ENCODE assay signal across 1 cellular context in the genomic region with DNA sequence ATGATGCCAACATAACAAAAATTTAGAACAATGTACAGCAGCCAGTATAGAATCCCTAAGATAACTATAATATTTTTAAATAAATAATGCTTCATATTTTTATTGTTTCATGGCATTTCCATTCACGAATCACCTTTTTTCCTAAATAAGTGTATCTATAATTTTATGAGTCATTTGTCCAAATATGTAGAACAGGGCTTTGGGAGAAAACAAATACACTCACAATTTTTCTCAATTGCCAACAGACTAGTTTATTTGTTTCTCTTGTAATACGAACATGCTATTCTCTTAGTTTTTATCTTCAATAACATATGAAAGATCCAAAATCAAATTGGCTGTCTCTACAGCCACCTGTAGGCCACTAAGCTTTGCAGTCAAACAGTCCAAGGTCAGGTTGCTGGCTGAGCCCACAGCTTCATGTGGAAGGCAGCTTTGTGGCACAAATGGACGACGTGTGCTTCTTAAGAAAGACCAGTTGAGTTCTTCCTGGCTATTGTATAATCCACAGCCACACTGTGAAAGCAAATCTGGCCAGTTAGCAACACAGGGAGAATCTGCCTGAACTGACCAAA.
A peak's percentile ranks its signal among the peaks of the same experiment; 100 is the strongest.
TF ChIP-seq lines count a peak whose summit lies in the region.

No MANE protein-coding gene starts in this region.

TF ChIP-seq in HepG2, 621 proteins besides CTCF, POLR2A, EP300 and RAD21:
- TF ChIP-seq SAFB2 (CRISPR knock-in tag; IDR thresholded peaks at IDR 0.05; ENCODE audit: borderline replicate concordance, low read depth) (no peak), PHF8 (CRISPR knock-in tag; IDR thresholded peaks at IDR 0.05) (0 out of 2 replicates have a peak, but pooled peaks have one; percentile 20), PPARG (CRISPR knock-in tag; conservative IDR thresholded peaks at IDR 0.05) (0 out of 2 replicates have a peak, but pooled peaks have one; percentile 20), STAG1 (CRISPR knock-in tag; IDR thresholded peaks at IDR 0.05) (peak; percentile 74), GABPB1 (CRISPR knock-in tag; IDR thresholded peaks at IDR 0.05) (no peak), SMC3 (IDR thresholded peaks at IDR 0.05; ENCODE audit: low read length) (peak; percentile 32; the same call in 1 of the 2 replicates), RFX5 (IDR thresholded peaks at IDR 0.05; ENCODE audit: low read depth, low read length) (no peak), SMARCE1 (IDR thresholded peaks at IDR 0.05; ENCODE audit: borderline replicate concordance) (no peak), ZSCAN21 (CRISPR knock-in tag; IDR thresholded peaks at IDR 0.05; ENCODE audit: borderline replicate concordance) (no peak), SALL2 (CRISPR knock-in tag; IDR thresholded peaks at IDR 0.05) (no peak), TOPORS (CRISPR knock-in tag; IDR thresholded peaks at IDR 0.05) (0 out of 2 replicates have a peak, but pooled peaks have one; percentile 52), ZNF792 (CRISPR knock-in tag; IDR thresholded peaks at IDR 0.05) (no peak), ZNF33B (CRISPR knock-in tag; IDR thresholded peaks at IDR 0.05) (no peak), BRCA1 (CRISPR knock-in tag; IDR thresholded peaks at IDR 0.05) (no peak), ZNF251 (CRISPR knock-in tag; IDR thresholded peaks at IDR 0.05) (no peak), ZMYM4 (CRISPR knock-in tag; IDR thresholded peaks at IDR 0.05) (0 out of 2 replicates have a peak, but pooled peaks have one; percentile 12), ZNF333 (CRISPR knock-in tag; IDR thresholded peaks at IDR 0.05; ENCODE audit: borderline replicate concordance) (no peak), PTBP1 (IDR thresholded peaks at IDR 0.05; ENCODE audit: low read depth, low read length, poor library complexity, severe bottlenecking) (no peak), ZBTB4 (CRISPR knock-in tag; IDR thresholded peaks at IDR 0.05; ENCODE audit: borderline replicate concordance) (no peak), KDM6A (CRISPR knock-in tag; IDR thresholded peaks at IDR 0.05; ENCODE audit: low read depth) (no peak), ZNF274 (CRISPR knock-in tag; IDR thresholded peaks at IDR 0.05) (no peak), ZNF383 (CRISPR knock-in tag; IDR thresholded peaks at IDR 0.05; ENCODE audit: borderline replicate concordance) (no peak), ZNF614 (CRISPR knock-in tag; IDR thresholded peaks at IDR 0.05; ENCODE audit: borderline replicate concordance) (no peak), SMYD3 (CRISPR knock-in tag; IDR thresholded peaks at IDR 0.05) (0 out of 2 replicates have a peak, but pooled peaks have one; percentile 28), ZNF709 (CRISPR knock-in tag; IDR thresholded peaks at IDR 0.05) (no peak), SKIL (CRISPR knock-in tag; IDR thresholded peaks at IDR 0.05; ENCODE audit: borderline replicate concordance) (no peak), CSRNP1 (CRISPR knock-in tag; IDR thresholded peaks at IDR 0.05) (no peak), HBP1 (CRISPR knock-in tag; IDR thresholded peaks at IDR 0.05; ENCODE audit: low read depth) (no peak)
- TF ChIP-seq, protein P1, sequence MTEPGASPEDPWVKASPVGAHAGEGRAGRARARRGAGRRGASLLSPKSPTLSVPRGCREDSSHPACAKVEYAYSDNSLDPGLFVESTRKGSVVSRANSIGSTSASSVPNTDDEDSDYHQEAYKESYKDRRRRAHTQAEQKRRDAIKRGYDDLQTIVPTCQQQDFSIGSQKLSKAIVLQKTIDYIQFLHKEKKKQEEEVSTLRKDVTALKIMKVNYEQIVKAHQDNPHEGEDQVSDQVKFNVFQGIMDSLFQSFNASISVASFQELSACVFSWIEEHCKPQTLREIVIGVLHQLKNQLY (CRISPR knock-in tag; IDR thresholded peaks at IDR 0.05) = no peak
- TF ChIP-seq, protein P2, sequence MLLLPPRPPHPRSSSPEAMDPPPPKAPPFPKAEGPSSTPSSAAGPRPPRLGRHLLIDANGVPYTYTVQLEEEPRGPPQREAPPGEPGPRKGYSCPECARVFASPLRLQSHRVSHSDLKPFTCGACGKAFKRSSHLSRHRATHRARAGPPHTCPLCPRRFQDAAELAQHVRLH (CRISPR knock-in tag; IDR thresholded peaks at IDR 0.05; ENCODE audit: borderline replicate concordance, low read depth) = no peak
- TF ChIP-seq, protein P3, sequence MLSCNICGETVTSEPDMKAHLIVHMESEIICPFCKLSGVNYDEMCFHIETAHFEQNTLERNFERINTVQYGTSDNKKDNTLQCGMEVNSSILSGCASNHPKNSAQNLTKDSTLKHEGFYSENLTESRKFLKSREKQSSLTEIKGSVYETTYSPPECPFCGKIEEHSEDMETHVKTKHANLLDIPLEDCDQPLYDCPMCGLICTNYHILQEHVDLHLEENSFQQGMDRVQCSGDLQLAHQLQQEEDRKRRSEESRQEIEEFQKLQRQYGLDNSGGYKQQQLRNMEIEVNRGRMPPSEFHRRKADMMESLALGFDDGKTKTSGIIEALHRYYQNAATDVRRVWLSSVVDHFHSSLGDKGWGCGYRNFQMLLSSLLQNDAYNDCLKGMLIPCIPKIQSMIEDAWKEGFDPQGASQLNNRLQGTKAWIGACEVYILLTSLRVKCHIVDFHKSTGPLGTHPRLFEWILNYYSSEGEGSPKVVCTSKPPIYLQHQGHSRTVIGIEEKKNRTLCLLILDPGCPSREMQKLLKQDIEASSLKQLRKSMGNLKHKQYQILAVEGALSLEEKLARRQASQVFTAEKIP (CRISPR knock-in tag; IDR thresholded peaks at IDR 0.05; ENCODE audit: borderline replicate concordance) = no peak
- TF ChIP-seq, protein P4, sequence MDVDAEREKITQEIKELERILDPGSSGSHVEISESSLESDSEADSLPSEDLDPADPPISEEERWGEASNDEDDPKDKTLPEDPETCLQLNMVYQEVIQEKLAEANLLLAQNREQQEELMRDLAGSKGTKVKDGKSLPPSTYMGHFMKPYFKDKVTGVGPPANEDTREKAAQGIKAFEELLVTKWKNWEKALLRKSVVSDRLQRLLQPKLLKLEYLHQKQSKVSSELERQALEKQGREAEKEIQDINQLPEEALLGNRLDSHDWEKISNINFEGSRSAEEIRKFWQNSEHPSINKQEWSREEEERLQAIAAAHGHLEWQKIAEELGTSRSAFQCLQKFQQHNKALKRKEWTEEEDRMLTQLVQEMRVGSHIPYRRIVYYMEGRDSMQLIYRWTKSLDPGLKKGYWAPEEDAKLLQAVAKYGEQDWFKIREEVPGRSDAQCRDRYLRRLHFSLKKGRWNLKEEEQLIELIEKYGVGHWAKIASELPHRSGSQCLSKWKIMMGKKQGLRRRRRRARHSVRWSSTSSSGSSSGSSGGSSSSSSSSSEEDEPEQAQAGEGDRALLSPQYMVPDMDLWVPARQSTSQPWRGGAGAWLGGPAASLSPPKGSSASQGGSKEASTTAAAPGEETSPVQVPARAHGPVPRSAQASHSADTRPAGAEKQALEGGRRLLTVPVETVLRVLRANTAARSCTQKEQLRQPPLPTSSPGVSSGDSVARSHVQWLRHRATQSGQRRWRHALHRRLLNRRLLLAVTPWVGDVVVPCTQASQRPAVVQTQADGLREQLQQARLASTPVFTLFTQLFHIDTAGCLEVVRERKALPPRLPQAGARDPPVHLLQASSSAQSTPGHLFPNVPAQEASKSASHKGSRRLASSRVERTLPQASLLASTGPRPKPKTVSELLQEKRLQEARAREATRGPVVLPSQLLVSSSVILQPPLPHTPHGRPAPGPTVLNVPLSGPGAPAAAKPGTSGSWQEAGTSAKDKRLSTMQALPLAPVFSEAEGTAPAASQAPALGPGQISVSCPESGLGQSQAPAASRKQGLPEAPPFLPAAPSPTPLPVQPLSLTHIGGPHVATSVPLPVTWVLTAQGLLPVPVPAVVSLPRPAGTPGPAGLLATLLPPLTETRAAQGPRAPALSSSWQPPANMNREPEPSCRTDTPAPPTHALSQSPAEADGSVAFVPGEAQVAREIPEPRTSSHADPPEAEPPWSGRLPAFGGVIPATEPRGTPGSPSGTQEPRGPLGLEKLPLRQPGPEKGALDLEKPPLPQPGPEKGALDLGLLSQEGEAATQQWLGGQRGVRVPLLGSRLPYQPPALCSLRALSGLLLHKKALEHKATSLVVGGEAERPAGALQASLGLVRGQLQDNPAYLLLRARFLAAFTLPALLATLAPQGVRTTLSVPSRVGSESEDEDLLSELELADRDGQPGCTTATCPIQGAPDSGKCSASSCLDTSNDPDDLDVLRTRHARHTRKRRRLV (CRISPR knock-in tag; IDR thresholded peaks at IDR 0.05) = no peak
- TF ChIP-seq, protein P5, sequence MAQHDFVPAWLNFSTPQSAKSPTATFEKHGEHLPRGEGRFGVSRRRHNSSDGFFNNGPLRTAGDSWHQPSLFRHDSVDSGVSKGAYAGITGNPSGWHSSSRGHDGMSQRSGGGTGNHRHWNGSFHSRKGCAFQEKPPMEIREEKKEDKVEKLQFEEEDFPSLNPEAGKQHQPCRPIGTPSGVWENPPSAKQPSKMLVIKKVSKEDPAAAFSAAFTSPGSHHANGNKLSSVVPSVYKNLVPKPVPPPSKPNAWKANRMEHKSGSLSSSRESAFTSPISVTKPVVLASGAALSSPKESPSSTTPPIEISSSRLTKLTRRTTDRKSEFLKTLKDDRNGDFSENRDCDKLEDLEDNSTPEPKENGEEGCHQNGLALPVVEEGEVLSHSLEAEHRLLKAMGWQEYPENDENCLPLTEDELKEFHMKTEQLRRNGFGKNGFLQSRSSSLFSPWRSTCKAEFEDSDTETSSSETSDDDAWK (CRISPR knock-in tag; IDR thresholded peaks at IDR 0.05) = no peak
TF ChIP-seq in HepG2: peak in this region for 7.
